ENCODE assay signal across 19 cellular contexts in the genomic region with DNA sequence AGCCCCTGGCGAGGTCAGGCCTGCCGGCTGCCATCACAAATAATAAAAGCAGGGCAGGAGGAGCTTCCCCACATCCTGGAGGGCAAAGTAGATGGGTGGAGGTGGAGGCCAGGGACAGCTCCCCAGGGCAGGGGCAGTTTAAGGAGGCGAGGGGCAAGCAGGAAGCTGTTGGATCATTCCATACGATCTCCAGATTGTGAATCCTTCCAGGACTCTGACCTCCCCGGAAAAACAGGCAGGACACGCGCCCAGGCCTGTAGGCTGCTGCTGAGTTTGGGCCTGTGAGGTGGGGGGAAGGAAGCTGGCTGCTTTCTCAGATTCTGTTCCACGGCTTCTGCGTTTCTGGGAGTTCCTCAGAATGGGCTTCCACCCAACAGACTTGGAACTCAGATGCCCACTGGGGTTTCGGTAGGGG. TPM values are rescaled to one million over a fixed set of nuclear protein-coding genes. Genes with fewer than 3 reads are reported as not detected.
DNase-seq lines count a peak whose midpoint lies in the region; ATAC-seq and TF ChIP-seq lines count a peak whose summit lies in the region.
"Had no signal": no experiment of that assay in that cellular context is flagged by ENCODE, and none has a peak within 500 bp of the region (broad histone marks: within the 10 kb centered on the region; RNA-seq: fewer than 3 reads in every experiment).

No MANE protein-coding gene starts in this region.

- H3K4me1 ChIP-seq in BLaER1 treated with 17β-estradiol and CSF1 and Interleukin-3, amounts not matched to agents 10 nM and 100 nM, result peaks cover 23 to 61% (median 48%) of the 10 kb centered on the region in 10 experiments
- H3K4me1 ChIP-seq in IMR-90 (ENCODE audit: control insufficient read depth, insufficient read depth, low read length), result no peaks in the 10 kb centered on the region
- no peaks in the 10 kb centered on the region for H3K4me1 ChIP-seq in PC-9 (replicated peaks; ENCODE audit: insufficient read depth)

- no peak overlapping the region for H3K56ac ChIP-seq in IMR-90 (ENCODE audit: extremely low read depth, insufficient read depth, low read length)

- H4K5ac ChIP-seq in IMR-90 (ENCODE audit: low read depth, low read length), result no peak overlapping the region

- no peaks in the 10 kb centered on the region for H3K9me1 ChIP-seq in IMR-90 (ENCODE audit: insufficient read depth, low read length)

- H3K9ac ChIP-seq in BLaER1 treated with 17β-estradiol and CSF1 and Interleukin-3, amounts not matched to agents 10 nM and 100 nM, result peak overlapping the region in 8 of 11 experiments; percentile 1 to 70 (median 44); a peak in 13 of 22 replicates
- no peak overlapping the region for H3K9ac ChIP-seq in IMR-90 (ENCODE audit: low read depth, low read length)
- H3K9ac ChIP-seq: KMS-11 had no signal

- peaks cover 2% of the 10 kb centered on the region for H3K36me3 Mint-ChIP-seq in neural crest cell (ENCODE audit: low read depth)

- no peak overlapping the region for H3K14ac ChIP-seq in IMR-90 (replicated peaks; ENCODE audit: low read depth, low read length)

- no peak overlapping the region for H3K4ac ChIP-seq in IMR-90 (ENCODE audit: low read depth, low read length)

- no peak overlapping the region for H4K91ac ChIP-seq in IMR-90 (ENCODE audit: insufficient read depth, low read depth, low read length)

- no peaks in the 10 kb centered on the region for H3K9me3 ChIP-seq in BLaER1 treated with 17β-estradiol and CSF1 and Interleukin-3, amounts not matched to agents 10 nM and 100 nM (replicated peaks in 1 of 11)
- no peaks in the 10 kb centered on the region for H3K9me3 ChIP-seq in IMR-90 (ENCODE audit: control insufficient read depth, insufficient read depth, low read length)
- no peaks in the 10 kb centered on the region for H3K9me3 ChIP-seq in PC-9 (ENCODE audit: insufficient read depth, low read depth)

- H3K27ac Mint-ChIP-seq in neural crest cell (ENCODE audit: unreplicated experiment), result no peak overlapping the region

- no peak overlapping the region for H3K18ac ChIP-seq in IMR-90 (ENCODE audit: low read depth, low read length)

- BruUV-seq in IMR-90 (replicated peaks; lab: Mats Ljungman, UMichigan), result no TSS peak
- BruUV-seq in PC-9 (replicated peaks; lab: Mats Ljungman, UMichigan), result no TSS peak

- H2BK15ac ChIP-seq in IMR-90 (ENCODE audit: low read depth, low read length), result no peak overlapping the region

- 100% methylated on average over 1 of the region's 10 CpGs; no CpG with 5 or more reads in 1 of the 2 experiments for WGBS in IMR-90 (ENCODE audit: extremely low coverage in 2 of 2, insufficient read length in 1 of 2), 2 experiments

- H2AK9ac ChIP-seq in IMR-90 (replicated peaks; ENCODE audit: low read depth, low read length, poor library complexity), result peak overlapping the region; percentile 37

- intact Hi-C loops in IMR-90 (cut with micrococcal nuclease) (no loop called here), PC-9 (cut with micrococcal nuclease; ENCODE audit: unreplicated experiment) (no loop called here)

- POLR2A ChIA-PET in IMR-90 (lab: Charles Lee; ENCODE audit: unreplicated experiment), result no interaction called here
- POLR2A ChIA-PET in PC-9 (lab: Charles Lee; ENCODE audit: unreplicated experiment), result no interaction called here

- no peak for TF ChIP-seq RAD21 in IMR-90 (IDR thresholded peaks at IDR 0.05; ENCODE audit: low read length)

- peaks cover 60 to 84% (median 70%) of the 10 kb centered on the region in 11 experiments for H3K36me3 ChIP-seq in BLaER1 treated with 17β-estradiol and CSF1 and Interleukin-3, amounts not matched to agents 10 nM and 100 nM
- peaks cover 80% of the 10 kb centered on the region for H3K36me3 ChIP-seq in IMR-90 (ENCODE audit: control insufficient read depth, insufficient read depth, low read length)
- H3K36me3 ChIP-seq in PC-9 (ENCODE audit: low read depth), result peaks cover 30% of the 10 kb centered on the region; the same call in 1 of the 2 replicates

- peak overlapping the region in 6 of 11 experiments; percentile 4 to 71 (median 48); a peak in 9 of 22 replicates for H3K27ac ChIP-seq in BLaER1 treated with 17β-estradiol and CSF1 and Interleukin-3, amounts not matched to agents 10 nM and 100 nM
- H3K27ac ChIP-seq in IMR-90 (ENCODE audit: insufficient read depth, low read length), result no peak overlapping the region
- H3K27ac ChIP-seq in PC-9, result no peak overlapping the region
- H3K27ac ChIP-seq: KMS-11, SK-N-MC had no signal

- in situ Hi-C loops in IMR-90 (cut with MboI; ENCODE audit: low sequenced_read_pairs), result no loop called here

- no peak for TF ChIP-seq POLR2A in IMR-90 (IDR thresholded peaks at IDR 0.05; ENCODE audit: low read depth, low read length)

- peaks cover 3% of the 10 kb centered on the region; the same call in 1 of the 2 replicates for H3F3A ChIP-seq in PC-9 (ENCODE audit: insufficient read depth, low read depth)

- no peak overlapping the region for H2AK5ac ChIP-seq in IMR-90 (ENCODE audit: low read depth, low read length)

- H2BK120ac ChIP-seq in IMR-90 (ENCODE audit: low read depth, low read length), result no peak overlapping the region

- no peaks in the 10 kb centered on the region for H3K4me1 Mint-ChIP-seq in neural crest cell
- H3K4me1 Mint-ChIP-seq: CD14-positive monocyte had no signal

- peak overlapping the region; percentile 34 for H3K4me3 Mint-ChIP-seq in neural crest cell
- H3K4me3 Mint-ChIP-seq: CD14-positive monocyte had no signal

- H3K4me3 ChIP-seq in BLaER1 treated with 17β-estradiol and CSF1 and Interleukin-3, amounts not matched to agents 10 nM and 100 nM, result peak overlapping the region in 3 of 10 experiments; percentile 4 to 41 (median 36); a peak in 3 of 20 replicates
- H3K4me3 ChIP-seq in IMR-90 (ENCODE audit: insufficient read depth, low read depth, low read length) (no peak overlapping the region), epithelial cell of esophagus (ENCODE audit: low read length) (no peak overlapping the region), PC-9 (no peak overlapping the region)
- H3K4me3 ChIP-seq: SK-N-MC had no signal

- H4K8ac ChIP-seq in IMR-90 (ENCODE audit: low read depth in 2 of 2, low read length in 2 of 2), result no peak overlapping the region

- TF ChIP-seq CTCF in IMR-90 (conservative IDR thresholded peaks at IDR 0.05; ENCODE audit: low read depth, low read length), result no peak
- TF ChIP-seq CTCF in epithelial cell of esophagus (IDR thresholded peaks at IDR 0.05; ENCODE audit: insufficient read depth, low read depth, low read length, missing control alignments), result no peak
- no peak for TF ChIP-seq CTCF in neural crest cell (conservative IDR thresholded peaks at IDR 0.05)
- no peak for TF ChIP-seq CTCF in PC-9 (conservative IDR thresholded peaks at IDR 0.05)

- H2AFZ ChIP-seq in IMR-90 (replicated peaks; ENCODE audit: low read length, poor library complexity) (no peak overlapping the region), PC-9 (no peak overlapping the region)

- dilution Hi-C loops in IMR-90 (cut with HindIII; ENCODE audit: low sequenced_read_pairs, unreplicated experiment), result no loop called here

- no peak overlapping the region for H2BK20ac ChIP-seq in IMR-90 (ENCODE audit: low read depth, low read length)

- H3K79me2 ChIP-seq in PC-9 (ENCODE audit: low read depth), result no peaks in the 10 kb centered on the region

- H4K20me1 ChIP-seq in BLaER1 treated with 17β-estradiol and CSF1 and Interleukin-3, amounts not matched to agents 10 nM and 100 nM, result peaks cover 17 to 80% (median 68%) of the 10 kb centered on the region in 11 experiments; a peak in 21 of 22 replicates
- no peaks in the 10 kb centered on the region; the same call in 1 of the 2 replicates for H4K20me1 ChIP-seq in IMR-90 (ENCODE audit: insufficient read depth, low read length)
- peaks cover 13% of the 10 kb centered on the region for H4K20me1 ChIP-seq in PC-9 (ENCODE audit: insufficient read depth)

- H3K27me3 Mint-ChIP-seq in neural crest cell (ENCODE audit: low read depth), result no peaks in the 10 kb centered on the region

- DNase-seq in IMR-90 (no peak), epithelial cell of esophagus (ENCODE audit: low read depth) (peak; percentile 64), neural crest cell (ENCODE audit: low read depth, low spot score) (no peak), PC-9 (no peak)
- DNase-seq: ACHN, DMS 273 treated with DMSO at 0.1 percent for 48 hours, DND-41, NCI-H1436, NCI-H1930, NCI-H345, NCI-H524 treated with DMSO at 0.1 percent for 48 hours, PC-3 had no signal

- H3K79me1 ChIP-seq in IMR-90 (ENCODE audit: low read depth in 1 of 2, low read length in 2 of 2), result no peaks in the 10 kb centered on the region; a peak in 1 of 4 replicates

- H3K4me2 ChIP-seq in BLaER1 treated with 17β-estradiol and CSF1 and Interleukin-3, amounts not matched to agents 10 nM and 100 nM, result peak overlapping the region; percentile 20 to 96 (median 81); a peak in 19 of 22 replicates
- H3K4me2 ChIP-seq in IMR-90 (ENCODE audit: low read depth, low read length), result no peak overlapping the region
- no peak overlapping the region for H3K4me2 ChIP-seq in PC-9
- H3K4me2 ChIP-seq: KMS-11 had no signal

- no peaks in the 10 kb centered on the region for H3K9me3 Mint-ChIP-seq in neural crest cell
- H3K9me3 Mint-ChIP-seq: CD14-positive monocyte had no signal

- no peaks in the 10 kb centered on the region for H3K9me2 ChIP-seq in PC-9 (ENCODE audit: insufficient read depth)

- ATAC-seq in IMR-90 (ENCODE audit: low read depth), result no peak
- ATAC-seq in GM18909 (IDR thresholded peaks at IDR 0.05; ENCODE audit: poor library complexity, unreplicated experiment), result no peak
- ATAC-seq in HG03175 (IDR thresholded peaks at IDR 0.05; ENCODE audit: unreplicated experiment), result no peak
- ATAC-seq: HepG2, PC-3 had no signal

- H3K23ac ChIP-seq in IMR-90 (ENCODE audit: low read depth, low read length), result no peak overlapping the region

- H3K27me3 ChIP-seq in BLaER1 treated with 17β-estradiol and CSF1 and Interleukin-3, amounts not matched to agents 10 nM and 100 nM, result no peaks in the 10 kb centered on the region; a peak in 1 of 22 replicates
- no peaks in the 10 kb centered on the region for H3K27me3 ChIP-seq in IMR-90 (ENCODE audit: control insufficient read depth, insufficient read depth, low read length)
- no peaks in the 10 kb centered on the region for H3K27me3 ChIP-seq in PC-9 (ENCODE audit: insufficient read depth, low read depth)

- CTCF ChIA-PET in IMR-90 (lab: Yijun Ruan, JAX) (no interaction called here), PC-9 (lab: Charles Lee) (no interaction called here)

- H2BK5ac ChIP-seq in IMR-90 (ENCODE audit: low read depth, low read length, poor library complexity, severe bottlenecking), result no peak overlapping the region

RNA-seq across cellular contexts. Expression of gene SBF1, which starts 39.1 kb away (rescaled TPM):
- total RNA-seq in IMR-90 (2012; rRNA removed), result 21.5 and 22.8 TPM in 2 replicates
- polyA plus RNA-seq in IMR-90 (2012; rRNA removed), result 33.2 and 41.0 TPM in 2 replicates
- 28.0 and 35.6 TPM in 2 replicates for polyA plus RNA-seq in IMR-90 (2012; cell fraction: cytosol; rRNA removed)
- 81.2 and 239 TPM in 2 replicates for polyA plus RNA-seq in IMR-90 (2012; cell fraction: nucleus; rRNA removed; ENCODE audit: low replicate concordance)
- total RNA-seq in neural crest cell, result 116 and 130 TPM in 2 replicates
- 85.2 and 104 TPM in 2 replicates for total RNA-seq in PC-9 (2021)

RNA-seq across cellular contexts. Expression of gene ADM2, which starts 45.6 kb away (rescaled TPM):
- total RNA-seq in IMR-90 (2012; rRNA removed) (0.18 and 0.28 TPM in 2 replicates), neural crest cell (1.7 TPM in 2 replicates), PC-9 (2021) (7.2 and 10.5 TPM in 2 replicates)
- polyA plus RNA-seq in IMR-90 (2012; rRNA removed), result 1.9 and 2.3 TPM in 2 replicates
- 1.8 and 4.1 TPM in 2 replicates for polyA plus RNA-seq in IMR-90 (2012; cell fraction: cytosol; rRNA removed)
- polyA plus RNA-seq in IMR-90 (2012; cell fraction: nucleus; rRNA removed; ENCODE audit: low replicate concordance), result 2.3 and 3.8 TPM in 2 replicates
- polyA plus RNA-seq: CD14-positive monocyte had no signal

RNA-seq across cellular contexts. Expression of gene MIOX, which starts 51.0 kb away (rescaled TPM):
- total RNA-seq in IMR-90 (2012; rRNA removed) (not detected in 2 replicates), neural crest cell (0.30 and 0.35 TPM in 2 replicates), PC-9 (2021) (1.4 and 1.5 TPM in 2 replicates)
- not detected in 2 replicates for polyA plus RNA-seq in IMR-90 (2012; rRNA removed)
- polyA plus RNA-seq in IMR-90 (2012; cell fraction: cytosol; rRNA removed), result not detected in 2 replicates
- polyA plus RNA-seq in IMR-90 (2012; cell fraction: nucleus; rRNA removed; ENCODE audit: low replicate concordance), result 0.46 and 0.61 TPM in 2 replicates
- total RNA-seq: PC-3 had no signal
- polyA plus RNA-seq: CD14-positive monocyte had no signal

Comparison
In these comparisons a context has a peak if more than half of its experiments do, and no peak if none do; other contexts are left out.
1. H3K27ac ChIP-seq: peak in BLaER1 treated with 17β-estradiol and CSF1 and Interleukin-3, amounts not matched to agents 10 nM and 100 nM (6 of 11); none in IMR-90 (single experiment) and PC-9 (single experiment).
2. H3K4me2 ChIP-seq: peak in BLaER1 treated with 17β-estradiol and CSF1 and Interleukin-3, amounts not matched to agents 10 nM and 100 nM (11 of 11); none in IMR-90 (single experiment) and PC-9 (single experiment).